ENCODE assay signal across 18 cellular contexts in genomic region chr19:39951065-39951650, GRCh38. TPM values are rescaled to one million over a fixed set of nuclear protein-coding genes. Genes with fewer than 3 reads are reported as not detected.
DNase-seq lines count a peak whose midpoint lies in the region; ATAC-seq and TF ChIP-seq lines count a peak whose summit lies in the region.
"Had no signal": no experiment of that assay in that cellular context is flagged by ENCODE, and none has a peak within 500 bp of the region (broad histone marks: within the 10 kb centered on the region; RNA-seq: fewer than 3 reads in every experiment).

No MANE protein-coding gene starts in this region.

- no peak overlapping the region for H3K27ac ChIP-seq in MM.1S (ENCODE audit: low read length)
- H3K27ac ChIP-seq: hepatocyte, parathyroid adenoma, vagina had no signal

- TF ChIP-seq CTCF in MM.1S (IDR thresholded peaks at IDR 0.05; ENCODE audit: low read length) = no peak

- peaks cover 16% of the 10 kb centered on the region for H3K4me1 ChIP-seq in MM.1S (ENCODE audit: low read length)
- H3K4me1 ChIP-seq: parathyroid adenoma, vagina had no signal

- no peaks in the 10 kb centered on the region for H3K27me3 ChIP-seq in MM.1S (replicated peaks; ENCODE audit: insufficient read depth, low read length)
- H3K27me3 ChIP-seq: hepatocyte, vagina had no signal

- peaks cover 27% of the 10 kb centered on the region for H3K36me3 Mint-ChIP-seq in activated naive CD4-positive, alpha-beta T cell treated with anti-CD3 and anti-CD28 coated beads, Interleukin-2, amount 10 ng/mL, durations not matched to agents 7 days and 5 days

- peaks cover 62% of the 10 kb centered on the region for H3K4me1 Mint-ChIP-seq in activated naive CD4-positive, alpha-beta T cell treated with anti-CD3 and anti-CD28 coated beads, Interleukin-2, amount 10 ng/mL, durations not matched to agents 7 days and 5 days

- no peak overlapping the region for H3K4me2 ChIP-seq in MM.1S (ENCODE audit: low read depth, low read length)
- H3K4me2 ChIP-seq: hepatocyte had no signal

- H3F3A ChIP-seq in MM.1S (ENCODE audit: insufficient read depth, low read length) = no peaks in the 10 kb centered on the region

- no peak overlapping the region for H3K4me3 Mint-ChIP-seq in activated naive CD4-positive, alpha-beta T cell treated with anti-CD3 and anti-CD28 coated beads, Interleukin-2, amount 10 ng/mL, durations not matched to agents 7 days and 5 days

- H3K9me2 ChIP-seq in MM.1S (replicated peaks; ENCODE audit: insufficient read depth, low read length) = no peaks in the 10 kb centered on the region

- no peak overlapping the region for H3K9ac ChIP-seq in MM.1S (ENCODE audit: low read length)
- H3K9ac ChIP-seq: parathyroid adenoma had no signal

- no peaks in the 10 kb centered on the region for H3K27me3 Mint-ChIP-seq in activated naive CD4-positive, alpha-beta T cell treated with anti-CD3 and anti-CD28 coated beads, Interleukin-2, amount 10 ng/mL, durations not matched to agents 7 days and 5 days

- no peaks in the 10 kb centered on the region for H3K36me3 ChIP-seq in MM.1S (replicated peaks; ENCODE audit: insufficient read depth, low read length)
- H3K36me3 ChIP-seq: vagina had no signal

- no peaks in the 10 kb centered on the region for H3K9me3 ChIP-seq in MM.1S (replicated peaks; ENCODE audit: insufficient read depth, low read length)
- H3K9me3 ChIP-seq: vagina had no signal

- no peaks in the 10 kb centered on the region for H3K79me2 ChIP-seq in MM.1S (ENCODE audit: low read length)
- H3K79me2 ChIP-seq: hepatocyte, parathyroid adenoma had no signal

- H3K27ac Mint-ChIP-seq in activated naive CD4-positive, alpha-beta T cell treated with anti-CD3 and anti-CD28 coated beads, Interleukin-2, amount 10 ng/mL, durations not matched to agents 7 days and 5 days = peak overlapping the region; percentile 99

- peaks cover 21% of the 10 kb centered on the region for H3K9me3 Mint-ChIP-seq in activated naive CD4-positive, alpha-beta T cell treated with anti-CD3 and anti-CD28 coated beads, Interleukin-2, amount 10 ng/mL, durations not matched to agents 7 days and 5 days

- no peak overlapping the region for H3K4me3 ChIP-seq in MM.1S (ENCODE audit: low read length)
- H3K4me3 ChIP-seq: hepatocyte, skin epidermis, vagina had no signal

- no peaks in the 10 kb centered on the region for H4K20me1 ChIP-seq in MM.1S (ENCODE audit: insufficient read depth, low read length)

- ATAC-seq in left lobe of liver = no peak

- CTCF ChIA-PET in activated naive CD4-positive, alpha-beta T cell treated with anti-CD3 and anti-CD28 coated beads, Interleukin-2, amount 10 ng/mL, durations not matched to agents 7 days and 5 days (lab: Charles Lee) = interaction anchor here (0.9 to 2.0 kb wide), 3 partner anchors 9 to 19 kb away, joined by 3 to 10 read pairs (median 9); partner anchors contain the start of genes FCGBP and PSMC4

- no peak for DNase-seq in activated naive CD4-positive, alpha-beta T cell treated with anti-CD3 and anti-CD28 coated beads, Interleukin-2, amount 10 ng/mL, durations not matched to agents 7 days and 5 days
- no peak for DNase-seq in activated naive CD4-positive, alpha-beta T cell (lab: John Stamatoyannopoulos, UW)
- peak; percentile 18 to 19 for DNase-seq in activated T-cell treated with anti-CD3 and anti-CD28 coated beads, Interleukin-2, amount 50 U/mL, for 48 hours
- DNase-seq in left lobe of liver (ENCODE audit: low spot score) (peak; percentile 16), dermis blood vessel endothelial cell (no peak), MM.1S (no peak), SKM-1 (lab: John Stamatoyannopoulos, UW; ENCODE audit: unreplicated experiment) (no peak), NOMO-1 treated with dmso at 0.1 percent for 144 hours (lab: John Stamatoyannopoulos, UW; ENCODE audit: unreplicated experiment) (no peak)
- DNase-seq: DMS 273 treated with DMSO at 0.1 percent for 48 hours; effector CD8-positive, alpha-beta T cell; NCI-H1092; NCI-H774; RPMI8226; stimulated activated naive CD4-positive, alpha-beta T cell treated with Interleukin-2 at 50 U/mL for 16 hours had no signal

- H2AFZ ChIP-seq in MM.1S (ENCODE audit: low read length) = no peak overlapping the region
- H2AFZ ChIP-seq: hepatocyte, parathyroid adenoma had no signal

RNA-seq across cellular contexts. Expression of gene FCGBP, which starts 16.7 kb away (rescaled TPM):
- total RNA-seq in left lobe of liver = 7.3 TPM
- 0.17 and 0.74 TPM in 2 replicates for total RNA-seq in dermis blood vessel endothelial cell

RNA-seq across cellular contexts. Expression of gene PSMC4, which starts 19.8 kb away (rescaled TPM):
- total RNA-seq in left lobe of liver (47.9 TPM), dermis blood vessel endothelial cell (95.3 and 145 TPM in 2 replicates)

RNA-seq across cellular contexts. Expression of gene ZNF546, which starts 45.7 kb away (rescaled TPM):
- total RNA-seq in left lobe of liver (4.7 TPM), dermis blood vessel endothelial cell (6.3 and 7.8 TPM in 2 replicates)

Comparison
In these comparisons a context has a peak if more than half of its experiments do, and no peak if none do; other contexts are left out.
1. DNase-seq: peak in activated T-cell treated with anti-CD3 and anti-CD28 coated beads, Interleukin-2, amount 50 U/mL, for 48 hours (2 of 2) and left lobe of liver (single experiment); none in activated naive CD4-positive, alpha-beta T cell treated with anti-CD3 and anti-CD28 coated beads, Interleukin-2, amount 10 ng/mL, durations not matched to agents 7 days and 5 days (single experiment), activated naive CD4-positive, alpha-beta T cell (0 of 4), dermis blood vessel endothelial cell (single experiment), MM.1S (single experiment), SKM-1 (single experiment) and NOMO-1 treated with dmso at 0.1 percent for 144 hours (single experiment).